Comparison of ENCODE assay signal across 9 cellular contexts in the genomic region with DNA sequence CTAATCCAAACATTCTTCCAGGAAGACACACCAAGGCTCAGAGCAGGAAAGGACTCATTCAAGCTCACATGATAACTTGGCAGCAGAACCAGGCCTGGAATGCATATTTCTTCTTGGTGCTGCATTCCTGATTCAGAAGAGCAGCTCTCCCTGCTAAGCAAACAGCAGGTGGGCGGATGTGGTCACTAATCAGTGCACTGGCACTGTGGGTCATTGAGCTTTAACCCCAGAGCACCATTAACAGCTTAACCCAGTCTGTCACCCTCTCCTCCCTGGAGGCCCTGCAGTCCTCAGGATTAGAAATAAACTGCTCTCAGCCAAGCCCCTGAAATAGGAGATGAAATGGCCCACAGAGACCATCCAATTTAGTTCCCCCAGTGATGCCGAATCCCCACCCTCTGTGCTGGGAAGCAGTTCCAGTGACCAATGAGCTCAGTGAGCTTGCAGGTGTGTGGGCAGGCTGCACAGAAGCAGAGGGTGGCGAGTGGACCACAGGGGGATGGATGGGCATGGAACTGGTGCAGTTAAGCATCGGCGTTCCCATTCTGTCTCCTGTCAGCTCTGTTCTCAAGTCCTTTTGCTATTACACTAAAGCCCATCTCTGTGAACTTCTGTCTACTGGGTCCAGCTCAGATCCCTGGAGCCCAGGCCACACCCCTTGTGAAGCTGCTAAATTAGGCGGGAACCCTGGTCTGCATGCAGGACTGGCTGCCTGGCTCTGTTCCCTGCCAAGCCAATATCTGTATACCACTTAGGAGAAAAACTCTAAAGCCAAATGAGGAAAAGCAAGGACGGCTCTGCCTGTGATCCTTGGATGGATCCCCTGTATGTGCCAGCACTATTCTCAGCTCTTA. TPM values are rescaled to one million over a fixed set of nuclear protein-coding genes. Genes with fewer than 3 reads are reported as not detected.
DNase-seq lines count a peak whose midpoint lies in the region; ATAC-seq and TF ChIP-seq lines count a peak whose summit lies in the region.
"Had no signal": no experiment of that assay in that cellular context is flagged by ENCODE, and none has a peak within 500 bp of the region (broad histone marks: within the 10 kb centered on the region; RNA-seq: fewer than 3 reads in every experiment).

No MANE protein-coding gene starts in this region.

- intact Hi-C loops in Right ventricle myocardium inferior (cut with DNase I) (loop anchor here (10.0 kb wide), 1 partner anchor 116 kb away; no protein-coding TSS in a partner anchor), cardiac septum (cut with DNase I) (no loop called here)

- H3K4me1 Mint-ChIP-seq in T-helper 17 cell = peaks cover 5% of the 10 kb centered on the region

- no peaks in the 10 kb centered on the region for H3K27me3 Mint-ChIP-seq in T-helper 17 cell

- peaks cover 3% of the 10 kb centered on the region for H3K36me3 Mint-ChIP-seq in T-helper 17 cell (ENCODE audit: low read depth)

- no peak overlapping the region for H3K27ac Mint-ChIP-seq in T-helper 17 cell

- ATAC-seq in Right ventricle myocardium inferior (peak; percentile 84), HG02678 (IDR thresholded peaks at IDR 0.05; ENCODE audit: unreplicated experiment) (no peak), T-helper 17 cell (no peak)

- TF ChIP-seq CTCF in GM13977 (IDR thresholded peaks at IDR 0.05; ENCODE audit: extremely low read depth, insufficient read depth, missing control alignments) = no peak

- in situ Hi-C loops in GM13977 (cut with MboI; ENCODE audit: low pct_unique_long_range_greater_than_20kb, low sequenced_read_pairs, unreplicated experiment) = loop anchor here (25.0 kb wide), 1 partner anchor 656 kb away; no protein-coding TSS in a partner anchor

- no peaks in the 10 kb centered on the region for H3K9me3 ChIP-seq in T-helper 17 cell (ENCODE audit: control insufficient read depth, low read length, poor library complexity, severe bottlenecking)

- no peak for DNase-seq in Right ventricle myocardium inferior (ENCODE audit: missing footprints)
- DNase-seq in cardiac septum (ENCODE audit: low spot score) = no peak
- DNase-seq in astrocyte of the hippocampus (ENCODE audit: low read depth, low spot score) = peak; percentile 96
- peak; percentile 77 for DNase-seq in islet precursor cell
- DNase-seq in stimulated activated CD4-positive, alpha-beta T cell treated with anti-CD3 and anti-CD28 coated beads, Interleukin-2, amount 100 ng/mL, for 24 hours = no peak
- DNase-seq in GM13977 (ENCODE audit: low spot score) = no peak
- DNase-seq in T-helper 17 cell = no peak
- DNase-seq: AML-193 had no signal

- H3K4me3 Mint-ChIP-seq in T-helper 17 cell = no peak overlapping the region

RNA-seq across cellular contexts. Expression of a gene that starts 16.6 kb away (rescaled TPM):
- 25.2 TPM for total RNA-seq in Right ventricle myocardium inferior
- 8.2 TPM for total RNA-seq in cardiac septum
- 10 to 100 TPM in 1 of 2 donors, 1 to 10 TPM in 1; 9.9 to 10.2 TPM for total RNA-seq in T-helper 17 cell

Comparison
In these comparisons a context has a peak if more than half of its experiments do, and no peak if none do; other contexts are left out.
1. DNase-seq: peak in astrocyte of the hippocampus (single experiment) and islet precursor cell (single experiment); none in Right ventricle myocardium inferior (single experiment), cardiac septum (single experiment), stimulated activated CD4-positive, alpha-beta T cell treated with anti-CD3 and anti-CD28 coated beads, Interleukin-2, amount 100 ng/mL, for 24 hours (0 of 2), GM13977 (single experiment) and T-helper 17 cell (0 of 3).